ENCODE assay signal across 3 cellular contexts in the genomic region with DNA sequence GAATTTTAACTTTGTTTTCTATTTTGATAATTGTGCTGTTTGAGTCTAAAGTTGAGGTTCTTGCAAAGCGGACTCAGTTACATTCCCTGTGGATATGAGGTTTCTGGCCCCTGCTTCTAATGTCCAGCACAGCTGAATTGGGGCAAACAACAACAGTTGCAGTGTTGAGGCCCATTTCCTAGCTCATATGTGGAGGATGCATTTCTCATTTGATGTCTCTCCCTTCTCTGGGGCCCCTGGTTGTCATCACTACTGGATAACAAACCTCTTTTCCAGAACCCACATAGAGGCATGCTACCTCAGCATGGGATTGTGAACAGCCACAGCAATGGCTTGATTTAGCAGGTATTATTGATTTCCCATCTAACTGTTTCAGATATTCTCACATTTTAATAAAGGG.
"Had no signal": no experiment of that assay in that cellular context is flagged by ENCODE, and none has a peak within 500 bp of the region (broad histone marks: within the 10 kb centered on the region; RNA-seq: fewer than 3 reads in every experiment).

No MANE protein-coding gene starts in this region.

- DNase-seq: GDM1, GF-D8 had no signal

- H3K4me3 ChIP-seq: GM12878 had no signal
